Comparison of ENCODE assay signal across 23 cellular contexts in genomic region chr13:77218274-77218673, GRCh38.
DNase-seq lines count a peak whose midpoint lies in the region; ATAC-seq, FAIRE-seq and TF ChIP-seq lines count a peak whose summit lies in the region.
"Had no signal": no experiment of that assay in that cellular context is flagged by ENCODE, and none has a peak within 500 bp of the region (broad histone marks: within the 10 kb centered on the region; RNA-seq: fewer than 3 reads in every experiment).

No MANE protein-coding gene starts in this region.

- H3K23ac ChIP-seq in mesendoderm (ENCODE audit: low read length): no peak overlapping the region

- no peak overlapping the region for H3K27ac ChIP-seq in mesendoderm (ENCODE audit: low read depth, low read length)
- H3K27ac ChIP-seq: A549, GM23248 had no signal

- H3K27me3 Mint-ChIP-seq in activated CD8-positive, alpha-beta T cell treated with anti-CD3 and anti-CD28 coated beads for 36 hours: no peaks in the 10 kb centered on the region
- H3K27me3 Mint-ChIP-seq in activated CD8-positive, alpha-beta T cell treated with anti-CD3 and anti-CD28 coated beads, Interleukin-2, amount 10 ng/mL, durations not matched to agents 7 days and 5 days (ENCODE audit: low read depth): no peaks in the 10 kb centered on the region
- H3K27me3 Mint-ChIP-seq in glutamatergic neuron (ENCODE audit: unreplicated experiment): no peaks in the 10 kb centered on the region
- H3K27me3 Mint-ChIP-seq: CD4-positive, alpha-beta memory T cell had no signal

- H2BK120ac ChIP-seq in mesendoderm (ENCODE audit: low read depth, low read length): no peak overlapping the region

- POLR2A ChIA-PET in activated CD8-positive, alpha-beta T cell treated with anti-CD3 and anti-CD28 coated beads for 36 hours (lab: Charles Lee): no interaction called here
- POLR2A ChIA-PET in activated CD8-positive, alpha-beta T cell treated with anti-CD3 and anti-CD28 coated beads, Interleukin-2, amount 10 ng/mL, durations not matched to agents 7 days and 5 days (lab: Charles Lee): interaction anchor here (0.8 kb wide), 1 partner anchor 192 kb away, joined by 4 read pairs; no protein-coding TSS in a partner anchor

- no CpG with 5 or more reads among the region's 4 CpGs for WGBS in mesendoderm (ENCODE audit: extremely low coverage, insufficient coverage, low lambda C conversion rate)

- H3K18ac ChIP-seq in mesendoderm (ENCODE audit: low read length): no peak overlapping the region

- H3K79me2 ChIP-seq in mesendoderm (ENCODE audit: control insufficient read depth, insufficient read depth, low read length): no peaks in the 10 kb centered on the region

- H2BK15ac ChIP-seq in mesendoderm (replicated peaks; ENCODE audit: low read depth): no peak overlapping the region

- H3K4ac ChIP-seq in mesendoderm (ENCODE audit: low read depth, low read length): no peak overlapping the region

- no peak overlapping the region for H3K9ac ChIP-seq in mesendoderm (ENCODE audit: low read length)
- H3K9ac ChIP-seq: GM23248 had no signal

- H3K4me1 ChIP-seq in mesendoderm (ENCODE audit: control insufficient read depth, low read depth, low read length): peaks cover 2% of the 10 kb centered on the region

- no peak overlapping the region for H3K27ac Mint-ChIP-seq in activated CD8-positive, alpha-beta T cell treated with anti-CD3 and anti-CD28 coated beads for 36 hours
- no peak overlapping the region for H3K27ac Mint-ChIP-seq in activated CD8-positive, alpha-beta T cell treated with anti-CD3 and anti-CD28 coated beads, Interleukin-2, amount 10 ng/mL, durations not matched to agents 7 days and 5 days
- H3K27ac Mint-ChIP-seq in glutamatergic neuron (ENCODE audit: unreplicated experiment): no peak overlapping the region

- ATAC-seq in activated CD8-positive, alpha-beta T cell treated with anti-CD3 and anti-CD28 coated beads for 36 hours: peak; percentile 27
- ATAC-seq in activated CD8-positive, alpha-beta T cell treated with anti-CD3 and anti-CD28 coated beads, Interleukin-2, amount 10 ng/mL, durations not matched to agents 7 days and 5 days: no peak
- no peak for ATAC-seq in HG02840 (IDR thresholded peaks at IDR 0.05; ENCODE audit: low FRiP score, unreplicated experiment)
- ATAC-seq: A549 had no signal

- H3K9me3 Mint-ChIP-seq in activated CD8-positive, alpha-beta T cell treated with anti-CD3 and anti-CD28 coated beads for 36 hours: no peaks in the 10 kb centered on the region
- H3K9me3 Mint-ChIP-seq in activated CD8-positive, alpha-beta T cell treated with anti-CD3 and anti-CD28 coated beads, Interleukin-2, amount 10 ng/mL, durations not matched to agents 7 days and 5 days (ENCODE audit: insufficient read depth): no peaks in the 10 kb centered on the region
- no peaks in the 10 kb centered on the region for H3K9me3 Mint-ChIP-seq in glutamatergic neuron (ENCODE audit: unreplicated experiment)
- H3K9me3 Mint-ChIP-seq: CD4-positive, alpha-beta memory T cell had no signal

- no peak overlapping the region for H3K4me2 ChIP-seq in mesendoderm (ENCODE audit: low read length)
- H3K4me2 ChIP-seq: A549 had no signal

- peaks cover 38% of the 10 kb centered on the region for H3K36me3 Mint-ChIP-seq in activated CD8-positive, alpha-beta T cell treated with anti-CD3 and anti-CD28 coated beads for 36 hours (ENCODE audit: low read depth)
- H3K36me3 Mint-ChIP-seq in activated CD8-positive, alpha-beta T cell treated with anti-CD3 and anti-CD28 coated beads, Interleukin-2, amount 10 ng/mL, durations not matched to agents 7 days and 5 days (ENCODE audit: low read depth): peaks cover 48% of the 10 kb centered on the region
- no peaks in the 10 kb centered on the region for H3K36me3 Mint-ChIP-seq in glutamatergic neuron (ENCODE audit: unreplicated experiment)

- no peaks in the 10 kb centered on the region for H3K36me3 ChIP-seq in mesendoderm (ENCODE audit: control insufficient read depth, insufficient read depth, low read length)

- peak; percentile 26 for FAIRE-seq in GM18507 (lab: Jason Lieb, UNC)
- FAIRE-seq: A549, GM12891, H1 had no signal

- no peak for TF ChIP-seq CTCF in activated CD8-positive, alpha-beta T cell treated with anti-CD3 and anti-CD28 coated beads for 36 hours (IDR thresholded peaks at IDR 0.05)
- TF ChIP-seq CTCF in glutamatergic neuron (IDR thresholded peaks at IDR 0.05; ENCODE audit: partially characterized antibody, unreplicated experiment): no peak

- H4K8ac ChIP-seq in mesendoderm (ENCODE audit: low read depth, low read length): no peak overlapping the region

- DNase-seq in activated CD8-positive, alpha-beta T cell treated with anti-CD3 and anti-CD28 coated beads for 36 hours: no peak
- DNase-seq in activated CD8-positive, alpha-beta T cell treated with anti-CD3 and anti-CD28 coated beads, Interleukin-2, amount 10 ng/mL, durations not matched to agents 7 days and 5 days: no peak
- DNase-seq in GM18507 (ENCODE audit: extremely low spot score, insufficient read length, low read depth): no peak
- peak; percentile 62 for DNase-seq in mesendoderm
- no peak for DNase-seq in medulla oblongata (ENCODE audit: extremely low spot score)
- DNase-seq in glutamatergic neuron: no peak
- DNase-seq: 8988T; ACHN; AML-193; C1 segment of cervical spinal cord; Calu3; CD4-positive, alpha-beta memory T cell; COR-L47; DMS53; DMS79 treated with DMSO at 0.1 percent for 48 hours; GF-D8; GM23248; H7; HCEC 1CT had no signal

- CTCF ChIA-PET in activated CD8-positive, alpha-beta T cell treated with anti-CD3 and anti-CD28 coated beads for 36 hours (lab: Charles Lee): interaction anchor here (1.4 to 2.0 kb wide), 2 partner anchors 37 to 260 kb away, joined by 4 read pairs; no protein-coding TSS in a partner anchor
- CTCF ChIA-PET in activated CD8-positive, alpha-beta T cell treated with anti-CD3 and anti-CD28 coated beads, Interleukin-2, amount 10 ng/mL, durations not matched to agents 7 days and 5 days (lab: Charles Lee): interaction anchor here (1.4 to 1.5 kb wide), 2 partner anchors 13 to 260 kb away, joined by 4 to 6 read pairs; no protein-coding TSS in a partner anchor

- H3K27me3 ChIP-seq in mesendoderm (ENCODE audit: insufficient read depth, low read length, poor library complexity): no peaks in the 10 kb centered on the region

- no peak overlapping the region for H3K4me3 Mint-ChIP-seq in activated CD8-positive, alpha-beta T cell treated with anti-CD3 and anti-CD28 coated beads for 36 hours
- H3K4me3 Mint-ChIP-seq in activated CD8-positive, alpha-beta T cell treated with anti-CD3 and anti-CD28 coated beads, Interleukin-2, amount 10 ng/mL, durations not matched to agents 7 days and 5 days: no peak overlapping the region
- H3K4me3 Mint-ChIP-seq in glutamatergic neuron (ENCODE audit: unreplicated experiment): no peak overlapping the region
- H3K4me3 Mint-ChIP-seq: CD4-positive, alpha-beta memory T cell had no signal

- no peak overlapping the region for H4K5ac ChIP-seq in mesendoderm (ENCODE audit: low read length)

- H2BK5ac ChIP-seq in mesendoderm (ENCODE audit: low read length): no peak overlapping the region

- no peaks in the 10 kb centered on the region for H3K79me1 ChIP-seq in mesendoderm (ENCODE audit: low read length)

- no peak overlapping the region for H2AK5ac ChIP-seq in mesendoderm (ENCODE audit: low read length)

- no peak overlapping the region for H3K56ac ChIP-seq in mesendoderm (ENCODE audit: low read length)

- intact Hi-C loops in activated CD8-positive, alpha-beta T cell treated with anti-CD3 and anti-CD28 coated beads for 36 hours (cut with micrococcal nuclease): no loop called here

- peaks cover 18% of the 10 kb centered on the region for H3K4me1 Mint-ChIP-seq in activated CD8-positive, alpha-beta T cell treated with anti-CD3 and anti-CD28 coated beads for 36 hours (ENCODE audit: low read depth)
- H3K4me1 Mint-ChIP-seq in activated CD8-positive, alpha-beta T cell treated with anti-CD3 and anti-CD28 coated beads, Interleukin-2, amount 10 ng/mL, durations not matched to agents 7 days and 5 days (ENCODE audit: low read depth): no peaks in the 10 kb centered on the region
- H3K4me1 Mint-ChIP-seq in glutamatergic neuron (ENCODE audit: low read depth, unreplicated experiment): no peaks in the 10 kb centered on the region

- H3K4me3 ChIP-seq in mesendoderm (ENCODE audit: low read length): no peak overlapping the region
- H3K4me3 ChIP-seq: A549, GM23248 had no signal
